ENCODE assay signal across 8 cellular contexts in genomic region chr9:6955251-6955921, GRCh38.
A peak's percentile ranks its signal among the peaks of the same experiment; 100 is the strongest.
DNase-seq lines count a peak whose midpoint lies in the region; ATAC-seq lines count a peak whose summit lies in the region.

No MANE protein-coding gene starts in this region.

- in situ Hi-C loops in SK-MEL-5 (cut with HindIII; ENCODE audit: low pct_unique_long_range_greater_than_20kb, low sequenced_read_pairs), result no loop called here

- ATAC-seq in GM18502 (IDR thresholded peaks at IDR 0.05; ENCODE audit: poor library complexity, unreplicated experiment) (peak; percentile 77), HG02610 (IDR thresholded peaks at IDR 0.05; ENCODE audit: unreplicated experiment) (peak; percentile 83), GM19328 (IDR thresholded peaks at IDR 0.05; ENCODE audit: unreplicated experiment) (no peak)

- DNase-seq in SK-MEL-5 (ENCODE audit: low read depth, low spot score), result peak; percentile 77
- DNase-seq in inferior parietal cortex (ENCODE audit: extremely low spot score), result peak; percentile 71
- DNase-seq in NCI-H1694 treated with DMSO at 0.1 percent for 48 hours (lab: John Stamatoyannopoulos, UW), result no peak
- no peak for DNase-seq in activated CD4-positive, CD25-positive, alpha-beta regulatory T cell treated with anti-CD3 and anti-CD28 coated beads, Interleukin-2, amount 50 U/mL, for 72 hours
- no peak for DNase-seq in posterior vena cava (ENCODE audit: low spot score)

- intact Hi-C loops in posterior vena cava (cut with DNase I), result no loop called here

Comparison
In these comparisons a context has a peak if more than half of its experiments do, and no peak if none do; other contexts are left out.
1. DNase-seq: peak in SK-MEL-5 (single experiment) and inferior parietal cortex (single experiment); none in NCI-H1694 treated with DMSO at 0.1 percent for 48 hours (single experiment), activated CD4-positive, CD25-positive, alpha-beta regulatory T cell treated with anti-CD3 and anti-CD28 coated beads, Interleukin-2, amount 50 U/mL, for 72 hours (single experiment) and posterior vena cava (single experiment).